Comparison of ENCODE assay signal across 1 cellular context in genomic region chr19:48720613-48721296, GRCh38.
TF ChIP-seq lines count a peak whose summit lies in the region.

No MANE protein-coding gene starts in this region.

TF ChIP-seq in SK-N-SH, 30 proteins besides CTCF, POLR2A, EP300 and RAD21 (continued from another document):
- no peak for TF ChIP-seq REST (IDR thresholded peaks at IDR 0.05; ENCODE audit: low read depth, low read length)
- TF ChIP-seq MAX (IDR thresholded peaks at IDR 0.05; ENCODE audit: low read depth): peak; percentile 70; the same call in 1 of the 2 replicates
- TF ChIP-seq PBX3 (IDR thresholded peaks at IDR 0.05): peak; percentile 95
- TF ChIP-seq POLR2AphosphoS5 (IDR thresholded peaks at IDR 0.05; ENCODE audit: low read depth, low read length): peak; percentile 38; the same call in 1 of the 2 replicates
- TF ChIP-seq GABPA (IDR thresholded peaks at IDR 0.05; ENCODE audit: low read depth): no peak; the same call in 1 of the 2 replicates
- TF ChIP-seq NRF1 (IDR thresholded peaks at IDR 0.05; ENCODE audit: low read depth, low read length): peak; percentile 80
- 0 out of 2 replicates have a peak, but pooled peaks have one; percentile 8 for TF ChIP-seq TAF1 (IDR thresholded peaks at IDR 0.05; ENCODE audit: borderline replicate concordance, low read depth, low read length)
